In the genomic region with DNA sequence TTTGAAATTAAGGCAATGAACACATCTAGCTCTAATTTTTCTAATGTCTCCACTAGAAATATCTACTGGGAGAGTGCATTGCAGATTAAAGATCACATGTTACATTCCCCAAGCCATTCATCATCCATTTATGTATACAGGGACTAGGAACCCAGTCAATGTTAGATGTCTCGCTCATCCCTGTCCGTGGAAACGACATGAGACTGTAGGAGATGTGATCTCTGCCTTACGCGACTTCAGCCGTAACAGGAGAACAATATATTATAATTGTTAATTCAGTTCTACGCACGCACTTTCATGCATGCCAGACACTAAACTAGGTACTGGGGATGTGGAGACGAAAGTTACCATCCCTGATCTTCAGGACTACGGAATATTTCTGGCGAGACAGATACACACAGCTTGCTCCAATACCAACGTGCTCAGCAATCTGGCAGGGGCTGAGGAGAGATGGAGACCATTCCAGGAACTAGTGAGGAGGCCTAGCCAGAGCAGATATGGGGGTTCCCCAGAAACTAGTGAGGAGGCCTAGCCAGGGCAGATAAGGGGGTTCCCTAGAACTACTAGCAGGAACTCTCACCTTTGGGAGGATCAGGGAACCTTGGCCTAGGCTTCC, we compare ENCODE assay signal across 8 cellular contexts. TPM values are rescaled to one million over a fixed set of nuclear protein-coding genes. Genes with fewer than 3 reads are reported as not detected.
DNase-seq lines count a peak whose midpoint lies in the region; ATAC-seq and TF ChIP-seq lines count a peak whose summit lies in the region.

No MANE protein-coding gene starts in this region.

- no peaks in the 10 kb centered on the region for H3K9me3 Mint-ChIP-seq in endodermal cell

- H4K20me1 ChIP-seq in neural cell (ENCODE audit: insufficient read depth), result no peaks in the 10 kb centered on the region

- TF ChIP-seq CTCF in AG09309 (IDR thresholded peaks at IDR 0.05; ENCODE audit: control insufficient read depth, insufficient read depth, low read depth, low read length, missing control alignments) (no peak), Peyer's patch (IDR thresholded peaks at IDR 0.05) (no peak), endodermal cell (conservative IDR thresholded peaks at IDR 0.05) (no peak), neural cell (IDR thresholded peaks at IDR 0.05; ENCODE audit: poor library complexity, severe bottlenecking) (no peak)

- DNase-seq in AG09309 (ENCODE audit: low read depth), result no peak
- DNase-seq in Peyer's patch, result peak in 1 of 3 donors; percentile 5
- no peak for DNase-seq in endodermal cell
- DNase-seq in iPS-NIHi11 (ENCODE audit: low spot score), result no peak

- no peaks in the 10 kb centered on the region for H3K9me3 ChIP-seq in Peyer's patch
- no peaks in the 10 kb centered on the region for H3K9me3 ChIP-seq in endodermal cell (ENCODE audit: control insufficient read depth, low read length)
- H3K9me3 ChIP-seq in neural cell (ENCODE audit: low read length), result no peaks in the 10 kb centered on the region

- H3K4me2 ChIP-seq in neural cell (ENCODE audit: low read length), result peak overlapping the region; percentile 75

- H3K4me3 ChIP-seq in AG09309 (ENCODE audit: control insufficient read depth, low read depth, low read length) (peak overlapping the region; percentile 76), Peyer's patch (peak overlapping the region; percentile 57 to 81 (median 69)), endodermal cell (ENCODE audit: low read length) (peak overlapping the region; percentile 80), neural cell (ENCODE audit: low read length) (peak overlapping the region; percentile 74)

- H3F3A ChIP-seq in neural cell (ENCODE audit: insufficient read depth, low read length, poor library complexity, severe bottlenecking), result no peaks in the 10 kb centered on the region

- H3K4me1 Mint-ChIP-seq in endodermal cell, result peaks cover 7% of the 10 kb centered on the region

- peak overlapping the region; percentile 95 for H2AFZ ChIP-seq in neural cell (ENCODE audit: low read depth, low read length)

- H3K79me2 ChIP-seq in neural cell (replicated peaks; ENCODE audit: insufficient read depth, low read length), result peaks cover 11% of the 10 kb centered on the region

- no peaks in the 10 kb centered on the region for H3K27me3 ChIP-seq in Peyer's patch
- no peaks in the 10 kb centered on the region for H3K27me3 ChIP-seq in endodermal cell (ENCODE audit: control insufficient read depth, insufficient read depth, low read length, poor library complexity, severe bottlenecking)
- no peaks in the 10 kb centered on the region for H3K27me3 ChIP-seq in neural cell (ENCODE audit: insufficient read depth, low read depth, low read length)

- H3K4me3 Mint-ChIP-seq in endodermal cell, result peak overlapping the region; percentile 70

- H3K36me3 Mint-ChIP-seq in endodermal cell (ENCODE audit: low read depth), result peaks cover 36% of the 10 kb centered on the region

- 79 to 83% methylated on average over 11 to 12 of the region's 12 CpGs for WGBS in endodermal cell (ENCODE audit: insufficient coverage in 1 of 2, insufficient read length in 1 of 2), 2 experiments

- H3K4me1 ChIP-seq in Peyer's patch (peaks cover 0 to 10% (median 0%) of the 10 kb centered on the region in 4 donors), endodermal cell (ENCODE audit: control insufficient read depth, insufficient read depth, low read length) (no peaks in the 10 kb centered on the region)

- no peaks in the 10 kb centered on the region for H3K9me2 ChIP-seq in neural cell (ENCODE audit: insufficient read depth, low read length)

- peak overlapping the region; percentile 78 for H3K9ac ChIP-seq in endodermal cell (ENCODE audit: extremely low read depth, low read length, poor library complexity, severe bottlenecking)
- H3K9ac ChIP-seq in neural cell (ENCODE audit: low read length), result peak overlapping the region; percentile 87

- H3K27me3 Mint-ChIP-seq in endodermal cell (ENCODE audit: insufficient read depth), result no peaks in the 10 kb centered on the region

- H3K27ac ChIP-seq in Peyer's patch (peak overlapping the region; percentile 82 to 90 (median 88)), endodermal cell (ENCODE audit: low read depth, low read length) (no peak overlapping the region), neural cell (ENCODE audit: low read length) (peak overlapping the region; percentile 95)

- H3K27ac Mint-ChIP-seq in endodermal cell, result peak overlapping the region; percentile 96

- TF ChIP-seq POLR2A in Peyer's patch (IDR thresholded peaks at IDR 0.05), result no peak

- no peaks in the 10 kb centered on the region for H3K36me3 ChIP-seq in Peyer's patch
- peaks cover 14% of the 10 kb centered on the region for H3K36me3 ChIP-seq in endodermal cell (ENCODE audit: control insufficient read depth, insufficient read depth, low read length)
- no peaks in the 10 kb centered on the region for H3K36me3 ChIP-seq in neural cell (ENCODE audit: insufficient read depth, low read length)

- no peak for TF ChIP-seq EP300 in neural cell (conservative IDR thresholded peaks at IDR 0.05; ENCODE audit: poor library complexity, severe bottlenecking)

- TF ChIP-seq RAD21 in neural cell (conservative IDR thresholded peaks at IDR 0.05), result no peak

- ATAC-seq in GM21515 (IDR thresholded peaks at IDR 0.05; ENCODE audit: unreplicated experiment), result peak; percentile 1
- no peak for ATAC-seq in GM19328 (IDR thresholded peaks at IDR 0.05; ENCODE audit: unreplicated experiment)
- ATAC-seq in HG03469 (IDR thresholded peaks at IDR 0.05; ENCODE audit: unreplicated experiment), result no peak

TF ChIP-seq in neural cell, 6 proteins besides CTCF, POLR2A, EP300 and RAD21:
- TF ChIP-seq, protein P1, sequence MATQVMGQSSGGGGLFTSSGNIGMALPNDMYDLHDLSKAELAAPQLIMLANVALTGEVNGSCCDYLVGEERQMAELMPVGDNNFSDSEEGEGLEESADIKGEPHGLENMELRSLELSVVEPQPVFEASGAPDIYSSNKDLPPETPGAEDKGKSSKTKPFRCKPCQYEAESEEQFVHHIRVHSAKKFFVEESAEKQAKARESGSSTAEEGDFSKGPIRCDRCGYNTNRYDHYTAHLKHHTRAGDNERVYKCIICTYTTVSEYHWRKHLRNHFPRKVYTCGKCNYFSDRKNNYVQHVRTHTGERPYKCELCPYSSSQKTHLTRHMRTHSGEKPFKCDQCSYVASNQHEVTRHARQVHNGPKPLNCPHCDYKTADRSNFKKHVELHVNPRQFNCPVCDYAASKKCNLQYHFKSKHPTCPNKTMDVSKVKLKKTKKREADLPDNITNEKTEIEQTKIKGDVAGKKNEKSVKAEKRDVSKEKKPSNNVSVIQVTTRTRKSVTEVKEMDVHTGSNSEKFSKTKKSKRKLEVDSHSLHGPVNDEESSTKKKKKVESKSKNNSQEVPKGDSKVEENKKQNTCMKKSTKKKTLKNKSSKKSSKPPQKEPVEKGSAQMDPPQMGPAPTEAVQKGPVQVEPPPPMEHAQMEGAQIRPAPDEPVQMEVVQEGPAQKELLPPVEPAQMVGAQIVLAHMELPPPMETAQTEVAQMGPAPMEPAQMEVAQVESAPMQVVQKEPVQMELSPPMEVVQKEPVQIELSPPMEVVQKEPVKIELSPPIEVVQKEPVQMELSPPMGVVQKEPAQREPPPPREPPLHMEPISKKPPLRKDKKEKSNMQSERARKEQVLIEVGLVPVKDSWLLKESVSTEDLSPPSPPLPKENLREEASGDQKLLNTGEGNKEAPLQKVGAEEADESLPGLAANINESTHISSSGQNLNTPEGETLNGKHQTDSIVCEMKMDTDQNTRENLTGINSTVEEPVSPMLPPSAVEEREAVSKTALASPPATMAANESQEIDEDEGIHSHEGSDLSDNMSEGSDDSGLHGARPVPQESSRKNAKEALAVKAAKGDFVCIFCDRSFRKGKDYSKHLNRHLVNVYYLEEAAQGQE (IDR thresholded peaks at IDR 0.05; ENCODE audit: borderline replicate concordance), result no peak
- no peak for TF ChIP-seq TAF1 (IDR thresholded peaks at IDR 0.05; ENCODE audit: low read depth)
- no peak for TF ChIP-seq EZH2 (IDR thresholded peaks at IDR 0.05; ENCODE audit: borderline replicate concordance, insufficient read depth, low read length, poor library complexity, severe bottlenecking)
- no peak for TF ChIP-seq SMC3 (conservative IDR thresholded peaks at IDR 0.05; ENCODE audit: poor library complexity)
- no peak for TF ChIP-seq POLR2AphosphoS5 (IDR thresholded peaks at IDR 0.05)
- no peak for TF ChIP-seq MXI1 (conservative IDR thresholded peaks at IDR 0.05; ENCODE audit: poor library complexity, severe bottlenecking)

RNA-seq across cellular contexts. Expression of a gene that starts 0.7 kb away (rescaled TPM):
- total RNA-seq in Peyer's patch, result 10 to 100 TPM in 1 of 4 donors, 1 to 10 TPM in 3; 6.7 to 23.9 (median 7.9) TPM
- 10 to 100 TPM; 19.0 to 22.6 TPM for total RNA-seq in endodermal cell
- 20.5 TPM for polyA plus RNA-seq in endodermal cell (2013, experiment 1 of 2)
- polyA plus RNA-seq in endodermal cell (2013, experiment 2 of 2), result 19.2 TPM
- 3.7 and 6.4 TPM in 2 replicates for polyA plus RNA-seq in neural cell
- 5.6 and 7.3 TPM in 2 replicates for polyA minus RNA-seq in neural cell

RNA-seq across cellular contexts. Expression of a gene that starts 21.7 kb away (rescaled TPM):
- total RNA-seq in Peyer's patch, result 10 to 100 TPM; 14.9 to 35.8 (median 31.8) TPM
- 10 to 100 TPM in 1 of 2 donors, 1 to 10 TPM in 1; 9.2 to 11.4 TPM for total RNA-seq in endodermal cell
- polyA plus RNA-seq in endodermal cell (2013, experiment 1 of 2), result 5.8 TPM
- polyA plus RNA-seq in endodermal cell (2013, experiment 2 of 2), result 5.9 TPM
- 2.0 and 3.6 TPM in 2 replicates for polyA plus RNA-seq in neural cell
- 2.4 and 2.7 TPM in 2 replicates for polyA minus RNA-seq in neural cell

RNA-seq across cellular contexts. Expression of a gene that starts 35.6 kb away (rescaled TPM):
- total RNA-seq in Peyer's patch (10 to 100 TPM; 15.9 to 47.9 (median 22.9) TPM), endodermal cell (10 to 100 TPM; 50.7 to 55.8 TPM)
- polyA plus RNA-seq in endodermal cell (2013, experiment 1 of 2), result 42.8 TPM
- 32.7 TPM for polyA plus RNA-seq in endodermal cell (2013, experiment 2 of 2)
- polyA plus RNA-seq in neural cell, result 68.3 and 77.3 TPM in 2 replicates
- polyA minus RNA-seq in neural cell, result 27.0 and 28.0 TPM in 2 replicates

RNA-seq across cellular contexts. Expression of a gene that starts 35.9 kb away (rescaled TPM):
- 100 to 1,000 TPM in 2 of 4 donors, 10 to 100 TPM in 2; 82.9 to 109 (median 97.9) TPM for total RNA-seq in Peyer's patch
- 10 to 100 TPM; 68.4 to 79.2 TPM for total RNA-seq in endodermal cell
- 66.9 TPM for polyA plus RNA-seq in endodermal cell (2013, experiment 1 of 2)
- polyA plus RNA-seq in endodermal cell (2013, experiment 2 of 2), result 59.0 TPM
- 24.9 TPM in 2 replicates for polyA plus RNA-seq in neural cell
- 23.4 and 31.1 TPM in 2 replicates for polyA minus RNA-seq in neural cell

RNA-seq across cellular contexts. Expression of a gene that starts 50.9 kb away (rescaled TPM):
- total RNA-seq in Peyer's patch (10 to 100 TPM in 1 of 4 donors, 1 to 10 TPM in 3; 1.1 to 14.0 (median 8.6) TPM), endodermal cell (10 to 100 TPM; 16.5 to 21.5 TPM)
- polyA plus RNA-seq in endodermal cell (2013, experiment 1 of 2), result 15.6 TPM
- polyA plus RNA-seq in endodermal cell (2013, experiment 2 of 2), result 13.3 TPM
- polyA plus RNA-seq in neural cell, result 46.1 TPM in 2 replicates
- polyA minus RNA-seq in neural cell, result 21.9 and 26.3 TPM in 2 replicates
